1 cellular context compared by ENCODE assay signal in the genomic region with DNA sequence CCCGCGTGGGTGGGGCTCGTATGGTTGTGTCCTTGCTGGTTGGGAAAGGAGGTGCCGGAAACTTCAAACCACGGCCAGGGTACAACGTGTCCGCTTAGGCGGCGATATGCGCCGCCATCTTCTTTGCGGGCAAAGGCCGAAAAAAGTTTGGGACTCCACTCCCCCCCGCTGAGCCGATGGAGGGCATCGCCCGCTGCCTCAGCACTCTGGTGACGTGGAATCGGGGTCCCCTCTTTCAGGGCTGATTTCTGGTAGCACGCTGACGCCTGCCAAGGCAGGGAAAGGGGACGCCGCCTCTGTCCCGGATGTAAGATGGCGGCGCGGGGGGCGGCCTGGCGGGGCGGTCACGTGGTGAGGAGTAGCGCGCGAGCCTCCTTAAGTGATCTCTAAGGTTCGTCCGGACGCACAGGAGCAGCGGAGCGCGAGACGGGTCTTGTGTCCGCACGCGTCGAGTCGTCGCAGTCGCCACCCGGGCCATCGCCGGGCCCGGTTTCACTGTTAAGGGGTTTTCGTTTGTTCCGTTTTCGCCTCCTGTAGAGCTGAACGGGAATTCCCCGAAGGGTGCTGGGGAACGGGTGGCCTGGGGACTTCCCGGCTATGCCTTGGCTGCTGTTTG.
TF ChIP-seq lines count a peak whose summit lies in the region.

No MANE protein-coding gene starts in this region.

TF ChIP-seq in HEK293, 187 proteins besides CTCF, POLR2A, EP300 and RAD21 (continued from another document):
- TF ChIP-seq, protein P1, sequence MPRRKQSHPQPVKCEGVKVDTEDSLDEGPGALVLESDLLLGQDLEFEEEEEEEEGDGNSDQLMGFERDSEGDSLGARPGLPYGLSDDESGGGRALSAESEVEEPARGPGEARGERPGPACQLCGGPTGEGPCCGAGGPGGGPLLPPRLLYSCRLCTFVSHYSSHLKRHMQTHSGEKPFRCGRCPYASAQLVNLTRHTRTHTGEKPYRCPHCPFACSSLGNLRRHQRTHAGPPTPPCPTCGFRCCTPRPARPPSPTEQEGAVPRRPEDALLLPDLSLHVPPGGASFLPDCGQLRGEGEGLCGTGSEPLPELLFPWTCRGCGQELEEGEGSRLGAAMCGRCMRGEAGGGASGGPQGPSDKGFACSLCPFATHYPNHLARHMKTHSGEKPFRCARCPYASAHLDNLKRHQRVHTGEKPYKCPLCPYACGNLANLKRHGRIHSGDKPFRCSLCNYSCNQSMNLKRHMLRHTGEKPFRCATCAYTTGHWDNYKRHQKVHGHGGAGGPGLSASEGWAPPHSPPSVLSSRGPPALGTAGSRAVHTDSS (tag by site-specific recombination; IDR thresholded peaks at IDR 0.05) = 0 out of 2 replicates have a peak, but pooled peaks have one; percentile 4
- 0 out of 2 replicates have a peak, but pooled peaks have one; percentile 36 for TF ChIP-seq ZBTB7A (tag by site-specific recombination; IDR thresholded peaks at IDR 0.05; ENCODE audit: low read depth)
- TF ChIP-seq KLF1 (tag by site-specific recombination; IDR thresholded peaks at IDR 0.05) = peak; percentile 54
